10 cellular contexts compared by ENCODE assay signal in genomic region chr18:32760391-32760790, GRCh38. TPM values are rescaled to one million over a fixed set of nuclear protein-coding genes. Genes with fewer than 3 reads are reported as not detected.
DNase-seq lines count a peak whose midpoint lies in the region; ATAC-seq and TF ChIP-seq lines count a peak whose summit lies in the region.
"Had no signal": no experiment of that assay in that cellular context is flagged by ENCODE, and none has a peak within 500 bp of the region (broad histone marks: within the 10 kb centered on the region; RNA-seq: fewer than 3 reads in every experiment).

No MANE protein-coding gene starts in this region.

- peak; percentile 9 to 52 (median 18) for DNase-seq in mucosa of descending colon
- no peak for DNase-seq in NCI-H2171 (lab: John Stamatoyannopoulos, UW)
- no peak for DNase-seq in NCI-H510A treated with DMSO at 0.1 percent for 48 hours (lab: John Stamatoyannopoulos, UW)
- DNase-seq in hippocampal formation (lab: John Stamatoyannopoulos, UW) = no peak
- no peak for DNase-seq in SIG-M5 (lab: John Stamatoyannopoulos, UW)
- DNase-seq: NCI-H1694 treated with DMSO at 0.1 percent for 48 hours, right lobe of liver had no signal

- no peak for TF ChIP-seq CTCF in mucosa of descending colon (IDR thresholded peaks at IDR 0.05)

- no peak overlapping the region for H3K4me3 ChIP-seq in mucosa of descending colon
- H3K4me3 ChIP-seq: right lobe of liver had no signal

- ATAC-seq in GM19023 (IDR thresholded peaks at IDR 0.05; ENCODE audit: unreplicated experiment) (peak; percentile 98), HG02571 (IDR thresholded peaks at IDR 0.05; ENCODE audit: unreplicated experiment) (peak; percentile 98), HG03565 (IDR thresholded peaks at IDR 0.05; ENCODE audit: unreplicated experiment) (peak; percentile 98), mucosa of descending colon (peak; percentile 73)
- ATAC-seq: right lobe of liver had no signal

- no peaks in the 10 kb centered on the region for H3K9me3 ChIP-seq in mucosa of descending colon
- H3K9me3 ChIP-seq: right lobe of liver had no signal

- intact Hi-C loops in mucosa of descending colon (cut with DNase I, micrococcal nuclease) = no loop called here

- no peaks in the 10 kb centered on the region for H3K4me1 ChIP-seq in mucosa of descending colon (ENCODE audit: low read depth)
- H3K4me1 ChIP-seq: right lobe of liver had no signal

- no peaks in the 10 kb centered on the region for H3K36me3 ChIP-seq in mucosa of descending colon (ENCODE audit: low read depth)
- H3K36me3 ChIP-seq: right lobe of liver had no signal

RNA-seq across cellular contexts. Expression of gene KLHL14, which starts 12.4 kb away (rescaled TPM):
- total RNA-seq in mucosa of descending colon = under 1 TPM; 0.10 to 0.32 (median 0.12) TPM

Comparison
In these comparisons a context has a peak if more than half of its experiments do, and no peak if none do; other contexts are left out.
1. DNase-seq: peak in mucosa of descending colon (3 of 3); none in NCI-H2171 (single experiment), NCI-H510A treated with DMSO at 0.1 percent for 48 hours (single experiment), hippocampal formation (0 of 2) and SIG-M5 (single experiment).
2. Peak in every context shown above with its lines, with median percentiles within 50 percentile points of each other: ATAC-seq.